Comparison of ENCODE assay signal across 8 cellular contexts in genomic region chr19:7658219-7658686, GRCh38. TPM values are rescaled to one million over a fixed set of nuclear protein-coding genes. Genes with fewer than 3 reads are reported as not detected.
DNase-seq lines count a peak whose midpoint lies in the region; ATAC-seq lines count a peak whose summit lies in the region.

No MANE protein-coding gene starts in this region.

- H2AFZ ChIP-seq in Karpas-422 (ENCODE audit: low read length) = no peak overlapping the region

- H3K9me3 ChIP-seq in BLaER1 = no peaks in the 10 kb centered on the region
- H3K9me3 ChIP-seq in Karpas-422 (ENCODE audit: low read length) = no peaks in the 10 kb centered on the region

- H3K4me3 ChIP-seq in BLaER1 (no peak overlapping the region), Karpas-422 (ENCODE audit: low read length) (no peak overlapping the region)

- H3K36me3 ChIP-seq in BLaER1 = no peaks in the 10 kb centered on the region
- no peaks in the 10 kb centered on the region for H3K36me3 ChIP-seq in Karpas-422 (ENCODE audit: insufficient read depth, low read length)

- H3K4me1 Mint-ChIP-seq in stimulated activated naive B cell treated with anti-CD40 and anti-IgM and Interleukin-4, amounts not matched to agents 10 μg/mL and 1 μg/mL and 100 μg/mL, for 72 hours = peaks cover 5 to 15% of the 10 kb centered on the region in 2 donors

- no peak overlapping the region for H3K27ac ChIP-seq in BLaER1
- H3K27ac ChIP-seq in Karpas-422 (ENCODE audit: low read length) = no peak overlapping the region

- H3K4me3 Mint-ChIP-seq in stimulated activated naive B cell treated with anti-CD40 and anti-IgM and Interleukin-4, amounts not matched to agents 10 μg/mL and 1 μg/mL and 100 μg/mL, for 72 hours = peak overlapping the region; percentile 78 to 82

- H4K20me1 ChIP-seq in BLaER1 = no peaks in the 10 kb centered on the region
- H4K20me1 ChIP-seq in Karpas-422 (ENCODE audit: insufficient read depth, low read depth, low read length) = no peaks in the 10 kb centered on the region

- peak; percentile 64 for ATAC-seq in GM19025 (IDR thresholded peaks at IDR 0.05; ENCODE audit: low read depth, unreplicated experiment)
- peak; percentile 86 to 97 for ATAC-seq in activated naive CD4-positive, alpha-beta T cell treated with anti-CD3 and anti-CD28 coated beads, Interleukin-2, amount 50 U/mL, for 72 hours
- peak; percentile 97 to 99 for ATAC-seq in stimulated activated naive B cell treated with anti-CD40 and anti-IgM and Interleukin-4, amounts not matched to agents 10 μg/mL and 1 μg/mL and 100 μg/mL, for 72 hours (replicated peaks)

- no peak overlapping the region for H3K9ac ChIP-seq in BLaER1
- no peak overlapping the region; the same call in 1 of the 2 replicates for H3K9ac ChIP-seq in Karpas-422 (ENCODE audit: low read length)

- H3K27me3 ChIP-seq in BLaER1 (no peaks in the 10 kb centered on the region), Karpas-422 (ENCODE audit: low read length) (no peaks in the 10 kb centered on the region)

- no peaks in the 10 kb centered on the region for H3K9me2 ChIP-seq in Karpas-422 (replicated peaks; ENCODE audit: insufficient read depth, low read length)

- H3K4me1 ChIP-seq in BLaER1 = peaks cover 40% of the 10 kb centered on the region
- no peaks in the 10 kb centered on the region for H3K4me1 ChIP-seq in Karpas-422 (ENCODE audit: low read length)

- no peaks in the 10 kb centered on the region for H3K79me2 ChIP-seq in Karpas-422 (ENCODE audit: low read length)

- H3K36me3 Mint-ChIP-seq in activated naive CD4-positive, alpha-beta T cell treated with anti-CD3 and anti-CD28 coated beads, Interleukin-2, amount 50 U/mL, for 72 hours = no peaks in the 10 kb centered on the region
- H3K36me3 Mint-ChIP-seq in stimulated activated naive B cell treated with anti-CD40 and anti-IgM and Interleukin-4, amounts not matched to agents 10 μg/mL and 1 μg/mL and 100 μg/mL, for 72 hours = no peaks in the 10 kb centered on the region

- H3K9me3 Mint-ChIP-seq in activated naive CD4-positive, alpha-beta T cell treated with anti-CD3 and anti-CD28 coated beads, Interleukin-2, amount 50 U/mL, for 72 hours = no peaks in the 10 kb centered on the region
- no peaks in the 10 kb centered on the region for H3K9me3 Mint-ChIP-seq in stimulated activated naive B cell treated with anti-CD40 and anti-IgM and Interleukin-4, amounts not matched to agents 10 μg/mL and 1 μg/mL and 100 μg/mL, for 72 hours

- H3K4me2 ChIP-seq in BLaER1 (peak overlapping the region; percentile 68), Karpas-422 (ENCODE audit: low read depth, low read length, poor library complexity, severe bottlenecking) (no peak overlapping the region)

- peak; percentile 68 for DNase-seq in Karpas-422
- peak in 1 of 2 donors; percentile 50 for DNase-seq in activated naive CD4-positive, alpha-beta T cell treated with anti-CD3 and anti-CD28 coated beads, Interleukin-2, amount 50 U/mL, for 72 hours (ENCODE audit: low spot score in 2 of 2)
- peak; percentile 70 for DNase-seq in stimulated activated naive B cell treated with anti-CD40 and anti-IgM and Interleukin-4, amounts not matched to agents 10 μg/mL and 1 μg/mL and 100 μg/mL, for 72 hours
- DNase-seq in COR-L47 (lab: John Stamatoyannopoulos, UW) = no peak
- no peak for DNase-seq in COLO668 (lab: John Stamatoyannopoulos, UW; ENCODE audit: unreplicated experiment)
- DNase-seq in islet precursor cell = no peak

- H3K27me3 Mint-ChIP-seq in stimulated activated naive B cell treated with anti-CD40 and anti-IgM and Interleukin-4, amounts not matched to agents 10 μg/mL and 1 μg/mL and 100 μg/mL, for 72 hours = no peaks in the 10 kb centered on the region

- peak overlapping the region in 1 of 2 donors; percentile 82 for H3K27ac Mint-ChIP-seq in activated naive CD4-positive, alpha-beta T cell treated with anti-CD3 and anti-CD28 coated beads, Interleukin-2, amount 50 U/mL, for 72 hours
- peak overlapping the region; percentile 90 for H3K27ac Mint-ChIP-seq in stimulated activated naive B cell treated with anti-CD40 and anti-IgM and Interleukin-4, amounts not matched to agents 10 μg/mL and 1 μg/mL and 100 μg/mL, for 72 hours

RNA-seq across cellular contexts. Expression of gene RETN, which starts 10.6 kb away (rescaled TPM):
- not detected in 2 replicates for total RNA-seq in Karpas-422 (2014; rRNA removed; shearing (Covaris generic); ENCODE audit: low replicate concordance)
- not detected for total RNA-seq in activated naive CD4-positive, alpha-beta T cell treated with anti-CD3 and anti-CD28 coated beads, Interleukin-2, amount 50 U/mL, for 72 hours

RNA-seq across cellular contexts. Expression of gene MCEMP1, which starts 18.6 kb away (rescaled TPM):
- not detected in 2 replicates for total RNA-seq in Karpas-422 (2014; rRNA removed; shearing (Covaris generic); ENCODE audit: low replicate concordance)
- total RNA-seq in activated naive CD4-positive, alpha-beta T cell treated with anti-CD3 and anti-CD28 coated beads, Interleukin-2, amount 50 U/mL, for 72 hours = not detected

RNA-seq across cellular contexts. Expression of gene STXBP2, which starts 21.3 kb away (rescaled TPM):
- 36.5 and 61.3 TPM in 2 replicates for total RNA-seq in Karpas-422 (2014; rRNA removed; shearing (Covaris generic); ENCODE audit: low replicate concordance)
- 100 to 1,000 TPM; 103 to 111 TPM for total RNA-seq in activated naive CD4-positive, alpha-beta T cell treated with anti-CD3 and anti-CD28 coated beads, Interleukin-2, amount 50 U/mL, for 72 hours

RNA-seq across cellular contexts. Expression of gene TRAPPC5, which starts 22.4 kb away (rescaled TPM):
- total RNA-seq in Karpas-422 (2014; rRNA removed; shearing (Covaris generic); ENCODE audit: low replicate concordance) = 52.1 and 116 TPM in 2 replicates
- 10 to 100 TPM; 58.9 to 84.4 TPM for total RNA-seq in activated naive CD4-positive, alpha-beta T cell treated with anti-CD3 and anti-CD28 coated beads, Interleukin-2, amount 50 U/mL, for 72 hours

RNA-seq across cellular contexts. Expression of gene PCP2, which starts 24.7 kb away (rescaled TPM):
- 0.65 TPM in 1 of 2 replicates, not detected in the other for total RNA-seq in Karpas-422 (2014; rRNA removed; shearing (Covaris generic); ENCODE audit: low replicate concordance)
- 1 to 10 TPM; 1.8 to 4.2 TPM for total RNA-seq in activated naive CD4-positive, alpha-beta T cell treated with anti-CD3 and anti-CD28 coated beads, Interleukin-2, amount 50 U/mL, for 72 hours

Comparison
In these comparisons a context has a peak if more than half of its experiments do, and no peak if none do; other contexts are left out.
1. DNase-seq: peak in Karpas-422 (single experiment) and stimulated activated naive B cell treated with anti-CD40 and anti-IgM and Interleukin-4, amounts not matched to agents 10 μg/mL and 1 μg/mL and 100 μg/mL, for 72 hours (single experiment); none in COR-L47 (single experiment), COLO668 (single experiment) and islet precursor cell (single experiment).
2. Peak in every context shown above with its lines, with median percentiles within 50 percentile points of each other: ATAC-seq.